ENCODE assay signal across 23 cellular contexts in the genomic region with DNA sequence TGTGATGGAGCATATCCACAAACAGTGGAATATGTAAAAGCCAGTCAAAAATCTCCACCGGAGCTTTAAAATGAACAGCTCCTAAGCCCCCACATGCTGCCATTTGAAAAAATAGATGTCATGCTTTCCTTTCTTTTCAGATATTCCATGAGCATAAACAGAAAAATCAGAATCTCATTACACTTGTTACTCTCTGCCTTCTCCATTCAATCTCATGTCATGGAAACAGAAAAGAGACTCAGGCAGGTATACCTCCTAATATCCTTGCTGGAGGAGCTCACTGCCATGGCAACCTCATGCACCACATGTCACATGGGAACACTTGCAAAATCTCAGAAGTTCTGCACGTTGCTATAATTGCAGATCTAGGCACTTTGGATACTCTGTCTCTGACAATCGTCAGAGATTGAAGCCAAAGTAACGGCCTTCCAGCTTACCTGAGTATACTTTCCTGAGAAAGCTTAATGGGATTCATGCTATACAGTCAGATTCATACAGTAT.
A peak's percentile ranks its signal among the peaks of the same experiment; 100 is the strongest.
DNase-seq lines count a peak whose midpoint lies in the region; ATAC-seq and TF ChIP-seq lines count a peak whose summit lies in the region.
"Had no signal": no experiment of that assay in that cellular context is flagged by ENCODE, and none has a peak within 500 bp of the region (broad histone marks: within the 10 kb centered on the region; RNA-seq: fewer than 3 reads in every experiment).

No MANE protein-coding gene starts in this region.

- H4K91ac ChIP-seq in mesenchymal stem cell (ENCODE audit: low read length): no peak overlapping the region

- TF ChIP-seq POLR2A in esophagus squamous epithelium (IDR thresholded peaks at IDR 0.05): no peak

- no peak overlapping the region for H3K23ac ChIP-seq in mesenchymal stem cell (ENCODE audit: low read length in 2 of 2)

- no peaks in the 10 kb centered on the region for H3K27me3 ChIP-seq in SJSA1 (replicated peaks)
- no peaks in the 10 kb centered on the region for H3K27me3 ChIP-seq in mesenchymal stem cell (ENCODE audit: control insufficient read depth in 1 of 2, insufficient read depth in 1 of 2, low read length in 2 of 2)
- no peaks in the 10 kb centered on the region for H3K27me3 ChIP-seq in smooth muscle cell (ENCODE audit: low read depth)
- no peaks in the 10 kb centered on the region for H3K27me3 ChIP-seq in esophagus squamous epithelium

- H3K4me1 ChIP-seq in SJSA1 (replicated peaks) (peaks cover 30% of the 10 kb centered on the region), mesenchymal stem cell (ENCODE audit: control insufficient read depth, insufficient read depth, low read depth, low read length) (no peaks in the 10 kb centered on the region), smooth muscle cell (ENCODE audit: low read depth) (peaks cover 15% of the 10 kb centered on the region), esophagus squamous epithelium (no peaks in the 10 kb centered on the region)

- H3K27ac ChIP-seq in SJSA1 (peak overlapping the region; percentile 86), mesenchymal stem cell (ENCODE audit: low read length, poor library complexity, severe bottlenecking) (no peak overlapping the region), smooth muscle cell (ENCODE audit: low read depth) (no peak overlapping the region), esophagus squamous epithelium (no peak overlapping the region)
- H3K27ac ChIP-seq: 22Rv1 had no signal

- no peaks in the 10 kb centered on the region for H4K20me1 ChIP-seq in smooth muscle cell (ENCODE audit: low read depth)

- no peak overlapping the region for H3K14ac ChIP-seq in mesenchymal stem cell (ENCODE audit: low read length in 2 of 2)

- H3K4me3 ChIP-seq in SJSA1: no peak overlapping the region
- no peak overlapping the region for H3K4me3 ChIP-seq in mesenchymal stem cell (ENCODE audit: insufficient read depth in 1 of 2, low read depth in 1 of 2, low read length in 2 of 2)
- no peak overlapping the region for H3K4me3 ChIP-seq in smooth muscle cell
- no peak overlapping the region for H3K4me3 ChIP-seq in esophagus squamous epithelium

- H3K9me3 ChIP-seq in SJSA1 (replicated peaks): no peaks in the 10 kb centered on the region
- H3K9me3 ChIP-seq in mesenchymal stem cell (ENCODE audit: control insufficient read depth, low read length): no peaks in the 10 kb centered on the region
- H3K9me3 ChIP-seq in smooth muscle cell (replicated peaks; ENCODE audit: low read depth): no peaks in the 10 kb centered on the region
- H3K9me3 ChIP-seq in esophagus squamous epithelium: no peaks in the 10 kb centered on the region

- H3K18ac ChIP-seq in mesenchymal stem cell (ENCODE audit: low read depth in 1 of 2, low read length in 2 of 2): peak overlapping the region in 1 of 2 experiments; percentile 63

- no peak overlapping the region for H4K8ac ChIP-seq in mesenchymal stem cell (ENCODE audit: low read length)

- H2AFZ ChIP-seq in mesenchymal stem cell (ENCODE audit: low read depth, low read length) (no peak overlapping the region), smooth muscle cell (ENCODE audit: low read depth) (no peak overlapping the region)

- peaks cover 16% of the 10 kb centered on the region for H3F3A ChIP-seq in smooth muscle cell (ENCODE audit: low read depth)

- no peak overlapping the region for H2BK5ac ChIP-seq in mesenchymal stem cell (ENCODE audit: low read depth, low read length, poor library complexity, severe bottlenecking)

- no peak overlapping the region for H2BK120ac ChIP-seq in mesenchymal stem cell (ENCODE audit: low read depth, low read length)

- H3K79me2 ChIP-seq in smooth muscle cell (ENCODE audit: low read depth): no peaks in the 10 kb centered on the region

- no peak overlapping the region for H3K4ac ChIP-seq in mesenchymal stem cell (ENCODE audit: low read depth in 1 of 2, low read length in 2 of 2)

- H3K79me1 ChIP-seq in mesenchymal stem cell (replicated peaks; ENCODE audit: low read length, poor library complexity, severe bottlenecking): no peaks in the 10 kb centered on the region

- H3K4me2 ChIP-seq in mesenchymal stem cell (ENCODE audit: low read length, poor library complexity, severe bottlenecking) (no peak overlapping the region), smooth muscle cell (peak overlapping the region; percentile 53)

- ATAC-seq in HG03045 (IDR thresholded peaks at IDR 0.05; ENCODE audit: unreplicated experiment) (no peak), GM21381 (IDR thresholded peaks at IDR 0.05; ENCODE audit: unreplicated experiment) (no peak)
- ATAC-seq: CD8-positive, alpha-beta T cell; HepG2; Panc1 had no signal

- H2BK12ac ChIP-seq in mesenchymal stem cell (ENCODE audit: low read length in 2 of 2): no peak overlapping the region

- intact Hi-C loops in esophagus squamous epithelium (cut with DNase I): no loop called here

- no peak overlapping the region for H2AK5ac ChIP-seq in mesenchymal stem cell (ENCODE audit: low read length, severe bottlenecking)

- H3K9ac ChIP-seq in mesenchymal stem cell (ENCODE audit: low read length) (no peak overlapping the region), smooth muscle cell (ENCODE audit: low read depth) (no peak overlapping the region)

- H3K36me3 ChIP-seq in SJSA1 (no peaks in the 10 kb centered on the region), mesenchymal stem cell (ENCODE audit: control insufficient read depth in 1 of 2, insufficient read depth in 2 of 2, low read depth in 1 of 2, low read length in 2 of 2) (no peaks in the 10 kb centered on the region), smooth muscle cell (ENCODE audit: low read depth) (no peaks in the 10 kb centered on the region), esophagus squamous epithelium (no peaks in the 10 kb centered on the region)

- 72% methylated on average over 4 of the region's 4 CpGs for WGBS in mesenchymal stem cell
- WGBS in smooth muscle cell (ENCODE audit: low lambda C conversion rate): 80% methylated on average over 4 of the region's 4 CpGs
- WGBS in esophagus squamous epithelium, 2 donors: 74 to 77% methylated on average over 4 of the region's 4 CpGs

- no peak for TF ChIP-seq CTCF in smooth muscle cell (IDR thresholded peaks at IDR 0.05; ENCODE audit: borderline replicate concordance, insufficient read depth, poor library complexity, severe bottlenecking)
- TF ChIP-seq CTCF in esophagus squamous epithelium (IDR thresholded peaks at IDR 0.05): no peak

- DNase-seq in DMS79 treated with DMSO at 0.1 percent for 48 hours (lab: John Stamatoyannopoulos, UW) (peak; percentile 3), DMS79 (lab: John Stamatoyannopoulos, UW) (no peak), SJSA1 (ENCODE audit: low read depth in 1 of 2, low spot score in 2 of 2) (no peak), mesenchymal stem cell (peak; percentile 29), smooth muscle cell (lab: John Stamatoyannopoulos, UW; ENCODE audit: unreplicated experiment) (no peak), esophagus squamous epithelium (lab: John Stamatoyannopoulos, UW) (no peak)
- DNase-seq: ACHN; C1 segment of cervical spinal cord; CD8-positive, alpha-beta T cell; H9; HFFc6; KG1; NCI-H1092; NCI-H146; NCI-H2029; NCI-H2171 treated with DMSO at 0.1 percent for 48 hours; NCI-H524 treated with DMSO at 0.1 percent for 48 hours; NCI-H82 had no signal

- no peak overlapping the region for H2BK15ac ChIP-seq in mesenchymal stem cell (ENCODE audit: low read depth, poor library complexity, severe bottlenecking)

Comparison
In these comparisons a context has a peak if more than half of its experiments do, and no peak if none do; other contexts are left out.
1. DNase-seq: peak in DMS79 treated with DMSO at 0.1 percent for 48 hours (single experiment) and mesenchymal stem cell (single experiment); none in DMS79 (single experiment), SJSA1 (0 of 2), smooth muscle cell (single experiment) and esophagus squamous epithelium (single experiment).